Comparison of ENCODE assay signal across 25 cellular contexts in the genomic region with DNA sequence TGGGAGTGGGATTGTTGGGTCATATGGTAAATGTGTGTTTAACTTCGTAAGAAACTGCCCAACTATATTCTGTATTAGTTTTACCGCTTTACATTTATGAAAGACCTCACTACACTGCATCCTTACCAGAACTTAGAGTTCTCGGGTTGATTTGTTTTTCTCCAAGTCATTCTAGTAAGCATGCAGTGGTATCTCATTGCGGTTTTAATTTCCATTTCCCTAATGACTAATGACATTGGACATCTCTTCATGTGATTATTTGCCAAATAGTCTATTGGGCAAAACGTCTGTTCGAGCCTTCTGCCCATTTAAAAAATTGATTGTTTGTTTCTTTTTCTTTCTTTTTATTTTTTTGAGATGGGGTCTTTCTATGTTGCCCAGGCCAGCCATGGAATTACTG.
"Had no signal": no experiment of that assay in that cellular context is flagged by ENCODE, and none has a peak within 500 bp of the region (broad histone marks: within the 10 kb centered on the region; RNA-seq: fewer than 3 reads in every experiment).

No MANE protein-coding gene starts in this region.

- DNase-seq: effector memory CD8-positive, alpha-beta T cell; foreskin keratinocyte; kidney; left cardiac atrium; left ventricle myocardium inferior; lower lobe of right lung; mesenchymal stem cell; midbrain; naive thymus-derived CD4-positive, alpha-beta T cell; nephron progenitor cell; psoas muscle; retina; stimulated activated CD4-positive, alpha-beta T cell treated with anti-CD3 and anti-CD28 coated beads, Interleukin-2, amount 100 ng/mL, for 24 hours; stimulated activated CD4-positive, alpha-beta T cell treated with anti-CD3 and anti-CD28 coated beads, Interleukin-4, amount 100 ng/mL, for 4 hours; stimulated activated naive CD4-positive, alpha-beta T cell; substantia nigra; transverse colon had no signal

- H3K27ac Mint-ChIP-seq: effector memory CD8-positive, alpha-beta T cell; naive thymus-derived CD4-positive, alpha-beta T cell; nephron progenitor cell had no signal

- H3K9me3 ChIP-seq: esophagus muscularis mucosa, left ventricle myocardium inferior, lower lobe of right lung, neutrophil, psoas muscle, stomach, thoracic aorta, transverse colon had no signal

- H3K27ac ChIP-seq: epithelial cell of prostate, esophagus muscularis mucosa, foreskin keratinocyte, hepatocyte, left ventricle myocardium inferior, lower lobe of right lung, neutrophil, psoas muscle, stomach, thoracic aorta, transverse colon had no signal

- ATAC-seq: effector memory CD8-positive, alpha-beta T cell; foreskin keratinocyte; left cardiac atrium; lower lobe of right lung; naive thymus-derived CD4-positive, alpha-beta T cell; psoas muscle; sciatic nerve had no signal

- H3K36me3 Mint-ChIP-seq: naive thymus-derived CD4-positive, alpha-beta T cell had no signal

- H3K36me3 ChIP-seq: esophagus muscularis mucosa, left ventricle myocardium inferior, lower lobe of right lung, neutrophil, stomach, thoracic aorta, transverse colon had no signal

- H2AFZ ChIP-seq: hepatocyte had no signal

- H3K4me2 ChIP-seq: hepatocyte had no signal

- H3K4me1 ChIP-seq: foreskin keratinocyte, psoas muscle, transverse colon had no signal

- H3K4me3 ChIP-seq: esophagus muscularis mucosa, hepatocyte, left ventricle myocardium inferior, lower lobe of right lung, psoas muscle, skin epidermis, stomach, thoracic aorta, transverse colon had no signal

- H3K9me3 Mint-ChIP-seq: effector memory CD8-positive, alpha-beta T cell; nephron progenitor cell had no signal

- H3K79me2 ChIP-seq: hepatocyte had no signal

- H3K4me3 Mint-ChIP-seq: effector memory CD8-positive, alpha-beta T cell; naive thymus-derived CD4-positive, alpha-beta T cell; nephron progenitor cell had no signal
